Comparison of ENCODE assay signal across 25 cellular contexts in genomic region chr5:163634061-163634460, GRCh38.
"Had no signal": no experiment of that assay in that cellular context is flagged by ENCODE, and none has a peak within 500 bp of the region (broad histone marks: within the 10 kb centered on the region; RNA-seq: fewer than 3 reads in every experiment).

No MANE protein-coding gene starts in this region.

- H3K9me3 ChIP-seq: adrenal gland, breast epithelium, SJSA1, SK-N-SH had no signal

- H3K4me3 ChIP-seq: adrenal gland, body of pancreas, breast epithelium, K562, PC-9, SJSA1 had no signal

- H3K4me1 ChIP-seq: adrenal gland, body of pancreas, breast epithelium, SJSA1 had no signal

- H3K27ac ChIP-seq: adrenal gland, body of pancreas, breast epithelium, PC-9, SJSA1 had no signal

- DNase-seq: activated CD4-positive, alpha-beta T cell treated with anti-CD3 and anti-CD28 coated beads, Interleukin-2, amount 50 U/mL, for 4 hours; activated CD8-positive, alpha-beta T cell treated with anti-CD3 and anti-CD28 coated beads for 36 hours; activated gamma-delta T cell treated with Interleukin-2 at 50 U/mL for 16 hours; activated naive CD4-positive, alpha-beta T cell treated with anti-CD3 and anti-CD28 coated beads for 36 hours; activated T-cell treated with anti-CD3 and anti-CD28 coated beads, Interleukin-2, amount 50 U/mL, for 24 hours; adrenal gland; body of pancreas; caudate nucleus; cerebellar nuclear complex; NCI-H1105 treated with DMSO at 0.1 percent for 48 hours; NCI-H1436; NCI-H187; NCI-H2029 treated with DMSO at 0.1 percent for 48 hours; NCI-H2107; NCI-H2171; NCI-H510A; NCI-H526; NCI-H774; PC-9; SHP77; SK-N-SH had no signal

- H3K36me3 ChIP-seq: adrenal gland, breast epithelium, SJSA1 had no signal

- ATAC-seq: activated CD8-positive, alpha-beta T cell treated with anti-CD3 and anti-CD28 coated beads for 36 hours; activated naive CD4-positive, alpha-beta T cell treated with anti-CD3 and anti-CD28 coated beads, Interleukin-2, amount 50 U/mL, for 72 hours; body of pancreas; K562 had no signal

- H3K27me3 ChIP-seq: adrenal gland, body of pancreas, breast epithelium, SJSA1 had no signal
